20 cellular contexts compared by ENCODE assay signal in the genomic region with DNA sequence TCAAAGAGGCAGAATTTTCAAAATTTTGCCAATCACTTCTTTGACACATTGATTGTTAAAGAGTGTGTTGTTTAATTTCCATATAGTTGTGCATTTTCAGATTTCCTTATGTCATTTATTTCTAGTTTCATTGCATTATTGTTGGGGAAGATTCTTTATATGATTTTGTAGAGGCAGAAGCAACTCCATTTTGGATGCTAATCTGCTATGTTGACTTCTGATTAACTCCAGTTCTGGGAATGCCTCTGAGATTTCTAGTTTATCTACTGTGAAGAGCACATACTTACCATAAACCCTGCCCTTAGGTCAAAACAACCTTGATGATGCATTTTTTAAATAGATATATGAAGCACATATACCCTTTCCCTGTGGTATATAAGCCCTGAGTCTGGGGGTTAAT. TPM values are rescaled to one million over a fixed set of nuclear protein-coding genes. Genes with fewer than 3 reads are reported as not detected.
DNase-seq lines count a peak whose midpoint lies in the region; ATAC-seq, FAIRE-seq and TF ChIP-seq lines count a peak whose summit lies in the region.
"Had no signal": no experiment of that assay in that cellular context is flagged by ENCODE, and none has a peak within 500 bp of the region (broad histone marks: within the 10 kb centered on the region; RNA-seq: fewer than 3 reads in every experiment).

No MANE protein-coding gene starts in this region.

- TF ChIP-seq CTCF in SK-N-SH (IDR thresholded peaks at IDR 0.05): no peak
- TF ChIP-seq CTCF in K562 (IDR thresholded peaks at IDR 0.05 in 2 of 3, conservative IDR thresholded peaks at IDR 0.05 in 1 of 3; ENCODE audit: insufficient read depth in 2 of 3, low read depth in 1 of 3, low read length in 3 of 3): no peak
- no peak for TF ChIP-seq CTCF in sigmoid colon (IDR thresholded peaks at IDR 0.05)

- intact Hi-C loops in K562 (cut with micrococcal nuclease): no loop called here
- intact Hi-C loops in sigmoid colon (cut with DNase I): no loop called here

- H3F3A ChIP-seq in SK-N-SH (replicated peaks; ENCODE audit: insufficient read depth): peaks cover 10% of the 10 kb centered on the region

- H3K9me2 ChIP-seq in SK-N-SH: no peaks in the 10 kb centered on the region

- H4K20me1 ChIP-seq in SK-N-SH (ENCODE audit: insufficient read depth) (no peaks in the 10 kb centered on the region), K562 (replicated peaks; ENCODE audit: control insufficient read depth, insufficient read depth, low read length) (no peaks in the 10 kb centered on the region)
- H4K20me1 ChIP-seq: BLaER1 had no signal

- no peak overlapping the region for H3K9ac ChIP-seq in SK-N-SH
- H3K9ac ChIP-seq in K562 (ENCODE audit: insufficient read depth in 1 of 2, low read depth in 2 of 2, low read length in 2 of 2): no peak overlapping the region
- H3K9ac ChIP-seq in muscle layer of colon (ENCODE audit: low read length): no peak overlapping the region
- H3K9ac ChIP-seq: BLaER1 had no signal

- ATAC-seq in SK-N-SH treated with all-trans-retinoic acid at 6 μM for 48 hours (no peak), K562 (no peak), HG03135 (IDR thresholded peaks at IDR 0.05; ENCODE audit: unreplicated experiment) (no peak)
- ATAC-seq in activated CD8-positive, alpha-beta memory T cell treated with anti-CD3 and anti-CD28 coated beads, Interleukin-2, amount 10 ng/mL, durations not matched to agents 7 days and 5 days: no peak
- ATAC-seq: CD8-positive, alpha-beta T cell; HCT116; HepG2 had no signal

- no peak overlapping the region for H3K4me3 Mint-ChIP-seq in activated CD8-positive, alpha-beta memory T cell treated with anti-CD3 and anti-CD28 coated beads, Interleukin-2, amount 10 ng/mL, durations not matched to agents 7 days and 5 days
- H3K4me3 Mint-ChIP-seq: CD14-positive monocyte; CD8-positive, alpha-beta T cell; HFFc6 had no signal

- H3K9me3 ChIP-seq in SK-N-SH (no peaks in the 10 kb centered on the region), K562 (replicated peaks; ENCODE audit: control insufficient read depth, insufficient read depth, low read depth, low read length) (no peaks in the 10 kb centered on the region; the same call in 1 of the 2 replicates), muscle layer of colon (ENCODE audit: low read length) (no peaks in the 10 kb centered on the region), sigmoid colon (peaks cover 0 to 3% (median 0%) of the 10 kb centered on the region in 4 donors)

- in situ Hi-C loops in K562 (cut with MboI): no loop called here

- H3K36me3 Mint-ChIP-seq in activated CD8-positive, alpha-beta memory T cell treated with anti-CD3 and anti-CD28 coated beads, Interleukin-2, amount 10 ng/mL, durations not matched to agents 7 days and 5 days: peaks cover 8% of the 10 kb centered on the region

- CTCF ChIA-PET in SK-N-SH (lab: Yijun Ruan, JAX) (interaction anchor here (0.7 to 2.0 kb wide), 3 partner anchors 9 to 940 kb away, joined by 3 to 4 read pairs (median 4); no protein-coding TSS in a partner anchor), K562 (lab: Yijun Ruan, JAX; ENCODE audit: low intra/inter-chr PET ratio) (no interaction called here)
- CTCF ChIA-PET in activated CD8-positive, alpha-beta memory T cell treated with anti-CD3 and anti-CD28 coated beads, Interleukin-2, amount 10 ng/mL, durations not matched to agents 7 days and 5 days (lab: Charles Lee): no interaction called here

- no peaks in the 10 kb centered on the region for H3K4me1 Mint-ChIP-seq in activated CD8-positive, alpha-beta memory T cell treated with anti-CD3 and anti-CD28 coated beads, Interleukin-2, amount 10 ng/mL, durations not matched to agents 7 days and 5 days

- H3K4me3 ChIP-seq in SK-N-SH (ENCODE audit: low read depth in 2 of 2, low read length in 1 of 2) (no peak overlapping the region), K562 (no peak overlapping the region), muscle layer of colon (ENCODE audit: low read depth in 1 of 2, low read length in 2 of 2) (no peak overlapping the region), sigmoid colon (no peak overlapping the region)
- H3K4me3 ChIP-seq: BLaER1 had no signal

- no peaks in the 10 kb centered on the region for H3K79me2 ChIP-seq in SK-N-SH (ENCODE audit: insufficient read depth)
- H3K79me2 ChIP-seq in K562 (ENCODE audit: control insufficient read depth, insufficient read depth, low read length): no peaks in the 10 kb centered on the region

- no peak overlapping the region for H3K27ac Mint-ChIP-seq in activated CD8-positive, alpha-beta memory T cell treated with anti-CD3 and anti-CD28 coated beads, Interleukin-2, amount 10 ng/mL, durations not matched to agents 7 days and 5 days
- H3K27ac Mint-ChIP-seq: CD14-positive monocyte; CD8-positive, alpha-beta T cell; HFFc6 had no signal

- no peak for TF ChIP-seq EP300 in SK-N-SH (IDR thresholded peaks at IDR 0.05; ENCODE audit: borderline replicate concordance in 1 of 2, low read depth in 1 of 2, low read length in 1 of 2)
- no peak for TF ChIP-seq EP300 in K562 (IDR thresholded peaks at IDR 0.05; ENCODE audit: low read length)
- no peak for TF ChIP-seq EP300 in sigmoid colon (IDR thresholded peaks at IDR 0.05)

- no TSS peak for BruUV-seq in K562 (replicated peaks; lab: Mats Ljungman, UMichigan)

- DNase-seq in SK-N-SH (no peak), K562 (ENCODE audit: extremely low read depth in 1 of 4, low spot score in 3 of 4) (no peak), sigmoid colon (no peak), NCI-H1105 (lab: John Stamatoyannopoulos, UW) (no peak)
- DNase-seq in activated CD8-positive, alpha-beta memory T cell treated with anti-CD3 and anti-CD28 coated beads, Interleukin-2, amount 10 ng/mL, durations not matched to agents 7 days and 5 days: no peak
- DNase-seq: Calu3; CD8-positive, alpha-beta T cell; DMS79 treated with DMSO at 0.1 percent for 48 hours; GF-D8; GOT3; H7; HFFc6 had no signal

- no peaks in the 10 kb centered on the region for H3K36me3 ChIP-seq in SK-N-SH (replicated peaks in 1 of 2; ENCODE audit: control insufficient read depth in 1 of 2, insufficient read depth in 2 of 2, low read length in 1 of 2)
- no peaks in the 10 kb centered on the region for H3K36me3 ChIP-seq in K562 (ENCODE audit: control insufficient read depth, insufficient read depth, low read length)
- no peaks in the 10 kb centered on the region for H3K36me3 ChIP-seq in muscle layer of colon (ENCODE audit: insufficient read depth, low read length)
- H3K36me3 ChIP-seq in sigmoid colon: no peaks in the 10 kb centered on the region
- H3K36me3 ChIP-seq: BLaER1 had no signal

- POLR2A ChIA-PET in SK-N-SH (lab: Yijun Ruan, JAX) (interaction anchor here (0.7 kb wide), 1 partner anchor 78 kb away, joined by 3 read pairs; the partner anchor contains the start of gene EIF4G2), K562 (lab: Yijun Ruan, JAX) (interaction anchor here (1.3 kb wide), 1 partner anchor 13 kb away, joined by 3 read pairs; no protein-coding TSS in a partner anchor)

- H3K27me3 ChIP-seq in SK-N-SH (ENCODE audit: insufficient read depth) (no peaks in the 10 kb centered on the region), K562 (ENCODE audit: control insufficient read depth in 2 of 2, insufficient read depth in 2 of 2, low read length in 2 of 2) (no peaks in the 10 kb centered on the region), muscle layer of colon (ENCODE audit: control insufficient read depth in 1 of 2, insufficient read depth in 2 of 2, low read length in 2 of 2) (no peaks in the 10 kb centered on the region), sigmoid colon (no peaks in the 10 kb centered on the region)
- H3K27me3 ChIP-seq: BLaER1 had no signal

- no peaks in the 10 kb centered on the region for H3K9me1 ChIP-seq in K562 (ENCODE audit: control insufficient read depth, insufficient read depth, low read length)

- no peak overlapping the region for H2AFZ ChIP-seq in SK-N-SH (ENCODE audit: low read depth)
- no peak overlapping the region for H2AFZ ChIP-seq in K562 (ENCODE audit: low read depth, low read length)

- no peaks in the 10 kb centered on the region for H3K9me3 Mint-ChIP-seq in activated CD8-positive, alpha-beta memory T cell treated with anti-CD3 and anti-CD28 coated beads, Interleukin-2, amount 10 ng/mL, durations not matched to agents 7 days and 5 days (ENCODE audit: low read depth)

- no peak for FAIRE-seq in K562 (lab: Jason Lieb, UNC)
- FAIRE-seq: HepG2 had no signal

- peaks cover 5% of the 10 kb centered on the region for H3K27me3 Mint-ChIP-seq in activated CD8-positive, alpha-beta memory T cell treated with anti-CD3 and anti-CD28 coated beads, Interleukin-2, amount 10 ng/mL, durations not matched to agents 7 days and 5 days

- H3K4me2 ChIP-seq in SK-N-SH (no peak overlapping the region), K562 (ENCODE audit: insufficient read depth, low read length) (no peak overlapping the region)
- H3K4me2 ChIP-seq: BLaER1 had no signal

- H3K27ac ChIP-seq in SK-N-SH (ENCODE audit: low read depth in 2 of 2, low read length in 1 of 2) (no peak overlapping the region; a peak in 1 of 4 replicates), K562 (ENCODE audit: extremely low read depth, low read depth, low read length) (no peak overlapping the region), muscle layer of colon (ENCODE audit: low read depth, low read length) (peak overlapping the region; percentile 30), sigmoid colon (peak overlapping the region in 3 of 4 donors; percentile 29 to 71 (median 58))
- H3K27ac ChIP-seq: 22Rv1, BLaER1 had no signal

- peaks cover 9 to 10% of the 10 kb centered on the region in 2 experiments; a peak in 3 of 4 replicates for H3K4me1 ChIP-seq in SK-N-SH (ENCODE audit: control insufficient read depth in 1 of 2, insufficient read depth in 2 of 2, low read depth in 1 of 2, low read length in 1 of 2)
- H3K4me1 ChIP-seq in K562 (replicated peaks in 1 of 2; ENCODE audit: control insufficient read depth in 2 of 2, insufficient read depth in 2 of 2, low read length in 2 of 2): peaks cover 0 to 2% of the 10 kb centered on the region in 2 experiments; a peak in 2 of 5 replicates
- peaks cover 17% of the 10 kb centered on the region for H3K4me1 ChIP-seq in muscle layer of colon (ENCODE audit: insufficient read depth, low read length)
- H3K4me1 ChIP-seq in sigmoid colon: peaks cover 0 to 32% (median 19%) of the 10 kb centered on the region in 4 donors
- H3K4me1 ChIP-seq: BLaER1 had no signal

- TF ChIP-seq RAD21 in SK-N-SH (IDR thresholded peaks at IDR 0.05; ENCODE audit: low read length) (no peak), K562 (CRISPR knock-in tag; conservative IDR thresholded peaks at IDR 0.05 in 1 of 2, IDR thresholded peaks at IDR 0.05 in 1 of 2) (no peak)

- TF ChIP-seq POLR2A in K562 (conservative IDR thresholded peaks at IDR 0.05): no peak
- no peak for TF ChIP-seq POLR2A in sigmoid colon (IDR thresholded peaks at IDR 0.05)

RNA-seq across cellular contexts. Expression of gene ZBED5, which starts 29.5 kb away (rescaled TPM):
- polyA plus RNA-seq in SK-N-SH (2012; rRNA removed) (23.5 and 31.2 TPM in 2 replicates), K562 (2011; rRNA removed) (59.1 and 70.7 TPM in 2 replicates), K562 (2014; fragmentation: Illumina TruSeq; extraction: Trizol) (23.3 and 25.7 TPM in 2 replicates), K562 (2014; fragmentation: Nextera tagmentation; extraction: Ambion mirVana) (10 to 100 TPM; 21.3 to 25.1 TPM), K562 (2014; rRNA removed) (26.8 and 30.1 TPM in 2 replicates), sigmoid colon (10 to 100 TPM in 2 of 3 donors, 1 to 10 TPM in 1; 9.0 to 23.0 (median 10.2) TPM)
- polyA plus RNA-seq in SK-N-SH (2012; cell fraction: cytosol; rRNA removed): 22.0 and 24.9 TPM in 2 replicates
- polyA plus RNA-seq in SK-N-SH (2012; cell fraction: nucleus; rRNA removed): 43.4 and 96.8 TPM in 2 replicates
- 26.1 and 84.9 TPM in 2 replicates for total RNA-seq in K562 (2011; cell fraction: chromatin; rRNA removed; ENCODE audit: low replicate concordance)
- total RNA-seq in K562 (2011; cell fraction: nucleolus; rRNA removed): 23.5 and 32.0 TPM in 2 replicates
- total RNA-seq in K562 (2011; cell fraction: nucleoplasm; rRNA removed): 45.8 and 55.1 TPM in 2 replicates
- total RNA-seq in K562 (2014; rRNA removed) (12.4 and 17.3 TPM in 2 replicates), K562 (2014; rRNA removed; fragmentation: Illumina TruSeq; extraction: Trizol) (27.7 and 28.3 TPM in 2 replicates), K562 (2015; rRNA removed; fragmentation: Illumina TruSeq; extraction: Trizol) (24.6 and 28.6 TPM in 2 replicates), K562 (2021) (26.9 and 29.6 TPM in 2 replicates), sigmoid colon (10 to 100 TPM; 34.9 to 51.7 (median 42.6) TPM)
- polyA plus RNA-seq in K562 (2011; cell fraction: cytosol; rRNA removed): 22.8 and 36.5 TPM in 2 replicates
- 130 and 149 TPM in 2 replicates for polyA plus RNA-seq in K562 (2011; cell fraction: nucleus; rRNA removed)
- polyA plus RNA-seq in K562 (2012): 20.0 and 25.3 TPM in 2 replicates
- 64.4 and 67.8 TPM in 2 replicates for polyA minus RNA-seq in K562 (2011; rRNA and poly(A)+ RNA removed)
- polyA minus RNA-seq in K562 (2011; cell fraction: cytosol; rRNA and poly(A)+ RNA removed): 22.4 and 27.6 TPM in 2 replicates
- 46.0 and 95.5 TPM in 2 replicates for polyA minus RNA-seq in K562 (2011; cell fraction: nucleus; rRNA and poly(A)+ RNA removed)
- total RNA-seq in activated CD8-positive, alpha-beta memory T cell treated with anti-CD3 and anti-CD28 coated beads, Interleukin-2, amount 10 ng/mL, durations not matched to agents 7 days and 5 days: 10 to 100 TPM; 34.9 to 35.5 TPM

Comparison
In these comparisons a context has a peak if more than half of its experiments do, and no peak if none do; other contexts are left out.
1. H3K27ac ChIP-seq: peak in muscle layer of colon (single experiment) and sigmoid colon (3 of 4); none in SK-N-SH (0 of 2) and K562 (single experiment).